In genomic region chr2:98556634-98557033, GRCh38 we compare ENCODE assay signal across 1 cellular context.
TF ChIP-seq lines count a peak whose summit lies in the region.

No MANE protein-coding gene starts in this region.

TF ChIP-seq in GM12878, 131 proteins besides CTCF, POLR2A, EP300 and RAD21 (continued from another document):
- TF ChIP-seq CEBPZ (IDR thresholded peaks at IDR 0.05; ENCODE audit: low read depth, low read length) (no peak), ATF2 (IDR thresholded peaks at IDR 0.05; ENCODE audit: low read length) (peak; percentile 48; the same call in 1 of the 2 replicates), SPI1 (IDR thresholded peaks at IDR 0.05; ENCODE audit: borderline replicate concordance, insufficient read depth, low read depth, low read length) (peak; percentile 97), NKRF (conservative IDR thresholded peaks at IDR 0.05) (no peak), TCF7 (IDR thresholded peaks at IDR 0.05; ENCODE audit: borderline replicate concordance) (no peak), NR2C1 (IDR thresholded peaks at IDR 0.05) (peak; percentile 27; the same call in 1 of the 2 replicates), SMAD5 (IDR thresholded peaks at IDR 0.05; ENCODE audit: low read depth) (no peak), JUNB (IDR thresholded peaks at IDR 0.05) (0 out of 2 replicates have a peak, but pooled peaks have one; percentile 6), PRDM15 (CRISPR knock-in tag; IDR thresholded peaks at IDR 0.05) (no peak), SRF (IDR thresholded peaks at IDR 0.05; ENCODE audit: low read depth in 2 of 2, low read length in 2 of 2) (0 out of 4 replicates have a peak, but pooled peaks of 1 of the 2 experiments have one; percentile 19), RUNX3 (IDR thresholded peaks at IDR 0.05; ENCODE audit: low read length) (peak; percentile 31; the same call in 1 of the 2 replicates), IRF4 (IDR thresholded peaks at IDR 0.05; ENCODE audit: low read depth, low read length) (peak; percentile 64; the same call in 1 of the 2 replicates), PAX5 (IDR thresholded peaks at IDR 0.05; ENCODE audit: borderline replicate concordance, low read depth, low read length) (no peak), TCF12 (IDR thresholded peaks at IDR 0.05; ENCODE audit: low read depth, low read length) (no peak), GATAD2B (conservative IDR thresholded peaks at IDR 0.05; ENCODE audit: low read depth) (no peak), ZNF592 (IDR thresholded peaks at IDR 0.05) (no peak), ZNF24 (IDR thresholded peaks at IDR 0.05) (no peak), ZBTB11 (CRISPR knock-in tag; IDR thresholded peaks at IDR 0.05) (no peak), IKZF2 (IDR thresholded peaks at IDR 0.05) (peak; percentile 29 to 42; a peak in 2 of 4 replicates), FOXK2 (IDR thresholded peaks at IDR 0.05) (no peak), DPF2 (IDR thresholded peaks at IDR 0.05) (peak; percentile 46; the same call in 1 of the 2 replicates), E2F8 (IDR thresholded peaks at IDR 0.05; ENCODE audit: low read depth, partially characterized antibody) (no peak), SMC3 (IDR thresholded peaks at IDR 0.05; ENCODE audit: borderline replicate concordance, low read length) (no peak), SREBF2 (IDR thresholded peaks at IDR 0.05; ENCODE audit: low read length) (no peak)
